24 cellular contexts compared by ENCODE assay signal in genomic region chr1:9070421-9071015, GRCh38. TPM values are rescaled to one million over a fixed set of nuclear protein-coding genes. Genes with fewer than 3 reads are reported as not detected.
DNase-seq lines count a peak whose midpoint lies in the region; ATAC-seq and TF ChIP-seq lines count a peak whose summit lies in the region.
"Had no signal": no experiment of that assay in that cellular context is flagged by ENCODE, and none has a peak within 500 bp of the region (broad histone marks: within the 10 kb centered on the region; RNA-seq: fewer than 3 reads in every experiment).

No MANE protein-coding gene starts in this region.

- H3K27ac ChIP-seq in OCI-LY3 (ENCODE audit: low read length) (peak overlapping the region; percentile 79), esophagus muscularis mucosa (replicated peaks in 1 of 4) (peak overlapping the region; percentile 67 to 87 (median 82)), vagina (peak overlapping the region; percentile 84)
- H3K27ac ChIP-seq: PC-9, SJCRH30, thyroid gland had no signal

- TF ChIP-seq POLR2A in esophagus muscularis mucosa (IDR thresholded peaks at IDR 0.05; ENCODE audit: low read depth) (no peak), vagina (IDR thresholded peaks at IDR 0.05) (no peak)

- H4K20me1 ChIP-seq in OCI-LY3 (ENCODE audit: insufficient read depth, low read length) = no peaks in the 10 kb centered on the region

- peak overlapping the region; percentile 99 for H3K4me2 ChIP-seq in OCI-LY3 (ENCODE audit: low read length)
- H3K4me2 ChIP-seq: PC-9 had no signal

- DNase-seq in esophagus muscularis mucosa (ENCODE audit: extremely low spot score) (no peak), posterior vena cava (ENCODE audit: low spot score) (peak; percentile 45), vagina (ENCODE audit: extremely low spot score in 2 of 2) (no peak), nucleus accumbens (lab: John Stamatoyannopoulos, UW) (no peak)
- DNase-seq in activated CD8-positive, alpha-beta memory T cell treated with anti-CD3 and anti-CD28 coated beads, Interleukin-2, amount 50 U/mL, for 48 hours = no peak
- DNase-seq: activated B cell treated with CpG ODN at 0.5 μM for 24 hours; activated CD8-positive, alpha-beta T cell treated with anti-CD3 and anti-CD28 coated beads, Interleukin-2, amount 10 ng/mL, durations not matched to agents 7 days and 5 days; activated naive CD4-positive, alpha-beta T cell treated with anti-CD3 and anti-CD28 coated beads, Interleukin-2, amount 10 ng/mL, durations not matched to agents 7 days and 5 days; activated T-cell treated with anti-CD3 and anti-CD28 coated beads, Interleukin-2, amount 50 U/mL, for 48 hours; colonic mucosa; foreskin fibroblast; H7; Kasumi-1; kidney; NCI-H1105 treated with DMSO at 0.1 percent for 48 hours; NCI-H526 treated with DMSO at 0.1 percent for 48 hours; PC-9; SJCRH30; T-helper 17 cell; thyroid gland had no signal

- H3K9me3 ChIP-seq in OCI-LY3 (ENCODE audit: insufficient read depth, low read length) = no peaks in the 10 kb centered on the region
- no peaks in the 10 kb centered on the region for H3K9me3 ChIP-seq in esophagus muscularis mucosa
- H3K9me3 ChIP-seq in vagina = no peaks in the 10 kb centered on the region
- H3K9me3 ChIP-seq: colonic mucosa, SJCRH30, thyroid gland had no signal

- WGBS in esophagus muscularis mucosa = 76% methylated on average over 10 of the region's 10 CpGs

- no peaks in the 10 kb centered on the region for H3K79me2 ChIP-seq in OCI-LY3 (ENCODE audit: low read length)

- no peak for TF ChIP-seq CTCF in OCI-LY3 (IDR thresholded peaks at IDR 0.05; ENCODE audit: low read depth, low read length)
- TF ChIP-seq CTCF in esophagus muscularis mucosa (IDR thresholded peaks at IDR 0.05) = no peak
- TF ChIP-seq CTCF in vagina (IDR thresholded peaks at IDR 0.05) = no peak

- intact Hi-C loops in esophagus muscularis mucosa (cut with DNase I) = no loop called here
- intact Hi-C loops in posterior vena cava (cut with DNase I) = no loop called here
- intact Hi-C loops in vagina (cut with DNase I) = no loop called here

- no peaks in the 10 kb centered on the region; the same call in 1 of the 2 replicates for H3K27me3 ChIP-seq in OCI-LY3 (ENCODE audit: low read depth, low read length)
- no peaks in the 10 kb centered on the region for H3K27me3 ChIP-seq in esophagus muscularis mucosa
- no peaks in the 10 kb centered on the region for H3K27me3 ChIP-seq in vagina
- H3K27me3 ChIP-seq: colonic mucosa, SJCRH30, thyroid gland had no signal

- H3K4me1 ChIP-seq in OCI-LY3 (ENCODE audit: low read length) = peaks cover 47% of the 10 kb centered on the region
- peaks cover 22 to 60% (median 46%) of the 10 kb centered on the region in 4 donors for H3K4me1 ChIP-seq in esophagus muscularis mucosa
- peaks cover 44% of the 10 kb centered on the region for H3K4me1 ChIP-seq in vagina
- H3K4me1 ChIP-seq: SJCRH30 had no signal

- ATAC-seq in GM18868 (IDR thresholded peaks at IDR 0.05; ENCODE audit: unreplicated experiment) = no peak
- ATAC-seq: activated CD8-positive, alpha-beta T cell treated with anti-CD3 and anti-CD28 coated beads, Interleukin-2, amount 10 ng/mL, durations not matched to agents 7 days and 5 days had no signal

- H2AFZ ChIP-seq in OCI-LY3 (ENCODE audit: low read depth, low read length) = no peak overlapping the region
- H2AFZ ChIP-seq: PC-9 had no signal

- peak overlapping the region; percentile 46; the same call in 1 of the 2 replicates for H3K9ac ChIP-seq in OCI-LY3 (ENCODE audit: low read length)

- H3K36me3 ChIP-seq in OCI-LY3 (replicated peaks; ENCODE audit: low read depth, low read length) (no peaks in the 10 kb centered on the region), esophagus muscularis mucosa (no peaks in the 10 kb centered on the region), vagina (no peaks in the 10 kb centered on the region)
- H3K36me3 ChIP-seq: colonic mucosa, SJCRH30, thyroid gland had no signal

- H3K4me3 ChIP-seq in OCI-LY3 (ENCODE audit: low read length) (peak overlapping the region; percentile 78), esophagus muscularis mucosa (no peak overlapping the region), vagina (no peak overlapping the region)
- H3K4me3 ChIP-seq: colonic mucosa, PC-9, SJCRH30, thyroid gland had no signal

- no peak for TF ChIP-seq EP300 in esophagus muscularis mucosa (IDR thresholded peaks at IDR 0.05)

RNA-seq across cellular contexts. Expression of gene SLC2A5, which starts 1.1 kb away (rescaled TPM):
- 1 to 10 TPM in 1 of 4 donors, under 1 TPM in 2, not detected in 1; 0.06 to 2.0 (median 0.57) TPM for total RNA-seq in esophagus muscularis mucosa
- 1 to 10 TPM; 2.0 to 3.2 TPM for total RNA-seq in posterior vena cava
- total RNA-seq in vagina = 8.1 TPM
- total RNA-seq: activated CD8-positive, alpha-beta T cell treated with anti-CD3 and anti-CD28 coated beads, Interleukin-2, amount 10 ng/mL, durations not matched to agents 7 days and 5 days; natural killer cell treated with Interleukin-12 subunit alpha and Interleukin-12 subunit beta and Interleukin-15 and Interleukin-18, amount 100 ng/mL, for 72 hours; PC-9; SJCRH30 had no signal

RNA-seq across cellular contexts. Expression of gene SLC2A7, which starts 44.3 kb away (rescaled TPM):
- not detected for total RNA-seq in esophagus muscularis mucosa
- total RNA-seq in posterior vena cava = not detected
- total RNA-seq in vagina = not detected
- total RNA-seq: activated B cell treated with CpG ODN at 0.5 μM for 24 hours; colonic mucosa; H7; kidney; lung microvascular endothelial cell; natural killer cell treated with Interleukin-12 subunit alpha and Interleukin-12 subunit beta and Interleukin-15 and Interleukin-18, amount 100 ng/mL, for 72 hours; PC-9; SJCRH30; T-helper 17 cell had no signal

RNA-seq across cellular contexts. Expression of gene GPR157, which starts 58.4 kb away (rescaled TPM):
- total RNA-seq in esophagus muscularis mucosa (1 to 10 TPM; 2.5 to 8.4 (median 3.8) TPM), posterior vena cava (1 to 10 TPM; 8.3 to 9.9 TPM), vagina (19.4 TPM)
- total RNA-seq: SJCRH30 had no signal
